ENCODE assay signal across 8 cellular contexts in the genomic region with DNA sequence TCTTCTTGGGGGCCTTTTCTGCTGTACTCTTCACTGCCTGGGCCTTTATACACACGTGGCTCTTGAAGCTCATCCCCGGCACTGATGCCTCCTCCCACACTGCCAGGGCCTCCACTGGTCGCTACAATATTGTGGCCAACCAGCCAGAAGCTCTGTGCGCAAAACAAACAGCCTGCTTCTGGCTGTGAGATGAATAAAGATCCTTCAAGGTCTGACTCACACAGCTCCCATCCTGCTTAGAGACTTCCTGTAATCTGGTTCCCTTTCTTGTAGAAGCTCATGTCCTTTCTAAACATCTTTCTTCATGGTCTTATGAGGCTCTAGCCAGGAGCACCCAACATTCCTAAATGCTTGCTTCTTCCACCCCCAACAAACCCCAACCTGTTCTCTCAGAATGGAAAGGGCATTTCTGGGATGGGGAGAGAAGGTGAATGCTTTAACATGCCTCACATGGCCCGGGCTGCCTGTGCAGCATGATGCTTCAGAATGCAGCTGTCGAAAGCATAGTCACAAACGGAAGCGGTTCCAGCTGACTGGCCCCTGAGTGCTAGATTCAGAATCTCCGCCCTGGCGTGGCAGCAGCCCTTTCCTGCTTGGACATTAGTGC. TPM values are rescaled to one million over a fixed set of nuclear protein-coding genes. Genes with fewer than 3 reads are reported as not detected.
DNase-seq lines count a peak whose midpoint lies in the region; ATAC-seq and TF ChIP-seq lines count a peak whose summit lies in the region.

No MANE protein-coding gene starts in this region.

- TF ChIP-seq POLR2A in GM18505 (IDR thresholded peaks at IDR 0.05; ENCODE audit: borderline replicate concordance, extremely low read depth, insufficient read depth, insufficient read length) = peak; percentile 83

- H3K36me3 Mint-ChIP-seq in activated naive CD4-positive, alpha-beta T cell treated with anti-CD3 and anti-CD28 coated beads, Interleukin-2, amount 50 U/mL, for 72 hours = no peaks in the 10 kb centered on the region

- no peaks in the 10 kb centered on the region for H3K9me3 Mint-ChIP-seq in activated naive CD4-positive, alpha-beta T cell treated with anti-CD3 and anti-CD28 coated beads, Interleukin-2, amount 50 U/mL, for 72 hours

- DNase-seq in AG08395 (ENCODE audit: low spot score) (peak; percentile 78), NOMO-1 (lab: John Stamatoyannopoulos, UW; ENCODE audit: unreplicated experiment in 2 of 2) (peak; percentile 43 to 92), hypothalamus (lab: John Stamatoyannopoulos, UW) (peak in 30 of 51 donors; percentile 11 to 81 (median 38)), DMS114 treated with DMSO at 0.1 percent for 48 hours (lab: John Stamatoyannopoulos, UW; ENCODE audit: unreplicated experiment) (no peak)
- peak in 1 of 2 donors; percentile 50 for DNase-seq in activated naive CD4-positive, alpha-beta T cell treated with anti-CD3 and anti-CD28 coated beads, Interleukin-2, amount 50 U/mL, for 72 hours (ENCODE audit: low spot score in 2 of 2)
- DNase-seq in stimulated activated CD4-positive, alpha-beta T cell treated with anti-CD3 and anti-CD28 coated beads, Interleukin-15, amount 100 ng/mL, for 48 hours (ENCODE audit: low read depth in 2 of 2) = peak; percentile 33 to 40

- peak; percentile 96 for ATAC-seq in GM18505 (IDR thresholded peaks at IDR 0.05; ENCODE audit: unreplicated experiment)
- ATAC-seq in HG02840 (IDR thresholded peaks at IDR 0.05; ENCODE audit: low FRiP score, unreplicated experiment) = peak; percentile 96
- peak; percentile 96 to 99 for ATAC-seq in activated naive CD4-positive, alpha-beta T cell treated with anti-CD3 and anti-CD28 coated beads, Interleukin-2, amount 50 U/mL, for 72 hours

- H3K27ac Mint-ChIP-seq in activated naive CD4-positive, alpha-beta T cell treated with anti-CD3 and anti-CD28 coated beads, Interleukin-2, amount 50 U/mL, for 72 hours = peak overlapping the region; percentile 78 to 91

RNA-seq across cellular contexts. Expression of gene NRP2, which starts 24.6 kb away (rescaled TPM):
- 1 to 10 TPM in 1 of 2 donors, under 1 TPM in 1; 0.59 to 3.0 TPM for total RNA-seq in activated naive CD4-positive, alpha-beta T cell treated with anti-CD3 and anti-CD28 coated beads, Interleukin-2, amount 50 U/mL, for 72 hours
